ENCODE assay signal across 12 cellular contexts in the genomic region with DNA sequence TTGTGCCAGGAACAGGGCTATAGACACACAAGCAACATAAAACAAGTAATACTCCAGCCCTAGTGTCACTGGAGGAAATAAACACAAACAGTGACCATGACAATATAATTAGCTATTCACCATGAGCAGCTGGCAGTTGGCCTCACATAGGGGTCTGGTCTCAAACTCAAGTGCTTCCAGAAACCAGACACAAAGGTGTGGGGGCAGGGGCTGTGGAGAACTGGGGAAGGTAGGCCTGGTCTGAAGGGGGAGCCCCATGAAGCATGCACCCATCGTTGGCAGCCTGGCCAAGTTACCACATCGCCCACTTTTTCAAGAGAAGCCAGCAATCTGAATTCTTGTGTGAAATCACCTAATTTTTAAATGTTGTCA. TPM values are rescaled to one million over a fixed set of nuclear protein-coding genes. Genes with fewer than 3 reads are reported as not detected.
A peak's percentile ranks its signal among the peaks of the same experiment; 100 is the strongest.
DNase-seq lines count a peak whose midpoint lies in the region; ATAC-seq and TF ChIP-seq lines count a peak whose summit lies in the region.
"Had no signal": no experiment of that assay in that cellular context is flagged by ENCODE, and none has a peak within 500 bp of the region (broad histone marks: within the 10 kb centered on the region; RNA-seq: fewer than 3 reads in every experiment).

No MANE protein-coding gene starts in this region.

- H3K9me3 Mint-ChIP-seq in CD8-positive, alpha-beta memory T cell: no peaks in the 10 kb centered on the region
- H3K9me3 Mint-ChIP-seq: IgD-negative memory B cell had no signal

- H3K36me3 ChIP-seq in left ventricle myocardium inferior: no peaks in the 10 kb centered on the region
- no peaks in the 10 kb centered on the region for H3K36me3 ChIP-seq in CD8-positive, alpha-beta memory T cell (ENCODE audit: insufficient read depth, low read length)
- H3K36me3 ChIP-seq: left lung had no signal

- CTCF ChIA-PET in CD8-positive, alpha-beta memory T cell (lab: Charles Lee): no interaction called here

- ATAC-seq in GM21360 (IDR thresholded peaks at IDR 0.05; ENCODE audit: unreplicated experiment): no peak
- ATAC-seq: left lung had no signal

- H3K27me3 ChIP-seq in left ventricle myocardium inferior (ENCODE audit: low read depth): no peaks in the 10 kb centered on the region
- no peaks in the 10 kb centered on the region for H3K27me3 ChIP-seq in CD8-positive, alpha-beta memory T cell (ENCODE audit: insufficient read depth, low read length, poor library complexity, severe bottlenecking)
- H3K27me3 ChIP-seq: left lung had no signal

- H3K36me3 Mint-ChIP-seq in CD8-positive, alpha-beta memory T cell: peaks cover 0 to 1% (median 0%) of the 10 kb centered on the region in 3 donors
- H3K36me3 Mint-ChIP-seq: IgD-negative memory B cell had no signal

- H3K4me3 ChIP-seq in left ventricle myocardium inferior: no peak overlapping the region
- no peak overlapping the region for H3K4me3 ChIP-seq in CD8-positive, alpha-beta memory T cell (ENCODE audit: low read length)
- H3K4me3 ChIP-seq: left lung had no signal

- POLR2A ChIA-PET in CD8-positive, alpha-beta memory T cell (lab: Charles Lee): no interaction called here

- no peaks in the 10 kb centered on the region for H3K9me3 ChIP-seq in left ventricle myocardium inferior (replicated peaks)
- H3K9me3 ChIP-seq in CD8-positive, alpha-beta memory T cell (ENCODE audit: low read length): no peaks in the 10 kb centered on the region
- H3K9me3 ChIP-seq: left lung had no signal

- peak overlapping the region in 1 of 8 donors; percentile 28 for H3K27ac Mint-ChIP-seq in CD8-positive, alpha-beta memory T cell

- H3K27ac ChIP-seq in left ventricle myocardium inferior (replicated peaks): peak overlapping the region; percentile 91
- H3K27ac ChIP-seq in CD8-positive, alpha-beta memory T cell (ENCODE audit: low read depth, low read length): no peak overlapping the region

- H3K4me1 ChIP-seq in left ventricle myocardium inferior: peaks cover 34% of the 10 kb centered on the region
- no peaks in the 10 kb centered on the region for H3K4me1 ChIP-seq in CD8-positive, alpha-beta memory T cell (ENCODE audit: insufficient read depth, low read length)

- DNase-seq in left ventricle myocardium inferior (no peak), cardiac septum (ENCODE audit: low spot score) (no peak), NCI-H748 treated with DMSO at 0.1 percent for 48 hours (lab: John Stamatoyannopoulos, UW) (peak; percentile 67), islet precursor cell (peak; percentile 68), NOMO-1 treated with DMSO at 0.1 percent for 48 hours (lab: John Stamatoyannopoulos, UW; ENCODE audit: unreplicated experiment) (no peak)
- no peak for DNase-seq in CD8-positive, alpha-beta memory T cell
- no peak for DNase-seq in activated naive CD4-positive, alpha-beta T cell treated with anti-CD3 and anti-CD28 coated beads, Interleukin-2, amount 50 U/mL, for 16 hours
- DNase-seq: left lung, NCI-H226, occipital lobe had no signal

- TF ChIP-seq CTCF in left ventricle myocardium inferior (IDR thresholded peaks at IDR 0.05; ENCODE audit: borderline replicate concordance): no peak

- H3K4me3 Mint-ChIP-seq in CD8-positive, alpha-beta memory T cell: peak overlapping the region in 1 of 7 donors; percentile 10

- H3K4me1 Mint-ChIP-seq in CD8-positive, alpha-beta memory T cell: peaks cover 0 to 11% (median 2%) of the 10 kb centered on the region in 3 donors

- H3K27me3 Mint-ChIP-seq in CD8-positive, alpha-beta memory T cell: peaks cover 4 to 26% of the 10 kb centered on the region in 2 donors

- intact Hi-C loops in left ventricle myocardium inferior (cut with micrococcal nuclease): no loop called here
- intact Hi-C loops in cardiac septum (cut with DNase I): no loop called here

RNA-seq across cellular contexts. Expression of a gene that starts 49.5 kb away (rescaled TPM):
- 32.1 TPM for total RNA-seq in left ventricle myocardium inferior
- total RNA-seq in cardiac septum: 45.4 TPM
- 10 to 100 TPM; 93.0 to 98.4 TPM for total RNA-seq in CD8-positive, alpha-beta memory T cell
- polyA plus RNA-seq in CD8-positive, alpha-beta memory T cell: 61.0 TPM

Comparison
In these comparisons a context has a peak if more than half of its experiments do, and no peak if none do; other contexts are left out.
1. DNase-seq: peak in NCI-H748 treated with DMSO at 0.1 percent for 48 hours (single experiment) and islet precursor cell (single experiment); none in left ventricle myocardium inferior (single experiment), cardiac septum (single experiment), CD8-positive, alpha-beta memory T cell (0 of 5), NOMO-1 treated with DMSO at 0.1 percent for 48 hours (single experiment) and activated naive CD4-positive, alpha-beta T cell treated with anti-CD3 and anti-CD28 coated beads, Interleukin-2, amount 50 U/mL, for 16 hours (single experiment).